ENCODE assay signal across 9 cellular contexts in the genomic region with DNA sequence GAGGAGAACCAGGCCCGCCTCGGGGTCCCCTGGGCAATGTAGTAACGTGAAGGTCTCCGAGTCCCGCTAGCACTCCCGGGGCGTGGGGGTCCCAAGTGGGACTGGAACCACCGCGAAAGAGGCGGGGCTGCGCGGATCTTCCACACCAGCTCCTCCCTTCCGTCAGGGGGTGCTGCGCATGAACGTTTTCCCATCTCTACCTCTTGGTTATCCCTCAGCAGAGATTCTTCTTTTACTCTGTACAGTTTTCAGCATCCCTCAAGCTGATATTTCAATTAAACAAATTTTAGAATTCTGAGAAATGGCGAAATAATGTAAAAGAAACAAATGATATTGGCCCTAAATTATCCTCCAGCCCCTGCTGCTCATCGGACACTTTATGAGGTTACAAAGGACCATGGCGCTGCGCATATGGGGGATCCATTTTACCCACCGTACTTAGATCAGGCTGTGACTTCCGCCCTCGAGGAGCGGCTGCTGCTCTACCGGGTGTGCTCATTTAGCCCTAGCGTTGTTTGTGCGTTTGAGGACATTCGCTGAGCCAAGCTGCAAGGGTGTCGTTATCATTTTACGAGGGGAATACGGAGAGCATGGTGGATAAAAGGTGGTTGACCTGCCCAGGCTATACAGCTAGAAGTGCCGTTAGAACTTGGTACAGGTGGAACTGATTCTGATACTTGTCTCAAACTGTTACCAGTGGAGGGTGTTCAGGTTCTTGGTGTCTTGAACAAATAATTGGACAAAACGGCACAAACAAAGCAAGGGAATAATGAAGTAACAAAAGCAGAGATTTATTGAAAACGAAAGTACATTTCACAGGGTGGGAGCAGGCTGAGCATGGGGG.
DNase-seq lines count a peak whose midpoint lies in the region; ATAC-seq, FAIRE-seq and TF ChIP-seq lines count a peak whose summit lies in the region.
"Had no signal": no experiment of that assay in that cellular context is flagged by ENCODE, and none has a peak within 500 bp of the region (broad histone marks: within the 10 kb centered on the region; RNA-seq: fewer than 3 reads in every experiment).

No MANE protein-coding gene starts in this region.

- no peaks in the 10 kb centered on the region for H3K36me3 ChIP-seq in BJ (ENCODE audit: control insufficient read depth, insufficient read depth, low read length)
- H3K36me3 ChIP-seq in liver (ENCODE audit: control insufficient read depth in 4 of 4, insufficient read depth in 3 of 4, low read depth in 1 of 4, low read length in 3 of 4), result no peaks in the 10 kb centered on the region

- POLR2A ChIA-PET in BJ (lab: Charles Lee), result interaction anchor here (0.6 kb wide), 1 partner anchor 237 kb away, joined by 3 read pairs; no protein-coding TSS in a partner anchor

- TF ChIP-seq CTCF in BJ (IDR thresholded peaks at IDR 0.05; ENCODE audit: insufficient read depth, low read depth, low read length), result peak; percentile 65
- peak; percentile 26 for TF ChIP-seq CTCF in liver (IDR thresholded peaks at IDR 0.05; ENCODE audit: low read depth, low read length, missing input control)

- H3K4me1 ChIP-seq in liver (ENCODE audit: control insufficient read depth in 4 of 4, insufficient read depth in 4 of 4, low read length in 3 of 4), result peaks cover 0 to 11% (median 0%) of the 10 kb centered on the region in 4 donors

- peak overlapping the region; percentile 68 for H3K4me3 ChIP-seq in BJ (ENCODE audit: low read depth, low read length)
- H3K4me3 ChIP-seq in liver (ENCODE audit: low read depth in 1 of 3, low read length in 3 of 3), result peak overlapping the region; percentile 71 to 96 (median 74)

- no peaks in the 10 kb centered on the region for H3K9me3 ChIP-seq in liver (ENCODE audit: control insufficient read depth in 4 of 4, low read length in 3 of 4)

- TF ChIP-seq RAD21 in liver (IDR thresholded peaks at IDR 0.05), result peak in 1 of 2 donors; percentile 38

- H3K27me3 ChIP-seq in BJ (ENCODE audit: control insufficient read depth, insufficient read depth, low read length) (peaks cover 4% of the 10 kb centered on the region), liver (ENCODE audit: control insufficient read depth in 4 of 4, insufficient read depth in 4 of 4, low read length in 3 of 4) (no peaks in the 10 kb centered on the region)

- under 1% methylated on average over 33 of the region's 33 CpGs for WGBS in liver

- peak; percentile 84 for ATAC-seq in HG03442 (IDR thresholded peaks at IDR 0.05; ENCODE audit: unreplicated experiment)

- DNase-seq in BJ (ENCODE audit: low read depth) (peak; percentile 31), GM19239 (ENCODE audit: insufficient read length, low spot score) (peak; percentile 37), NCI-H524 (lab: John Stamatoyannopoulos, UW) (peak; percentile 92 to 98), dermis microvascular lymphatic vessel endothelial cell (ENCODE audit: low read depth in 2 of 2) (peak; percentile 89 to 91)
- DNase-seq in activated CD4-positive, alpha-beta T cell treated with anti-CD3 and anti-CD28 coated beads, Interleukin-2, amount 50 U/mL, for 1 hour, result peak; percentile 74
- peak; percentile 72 for DNase-seq in stimulated activated CD4-positive, alpha-beta T cell treated with anti-CD3 and anti-CD28 coated beads, Interleukin-4, amount 100 ng/mL, for 1 hour

- peak overlapping the region; percentile 67 to 98 for H3K9ac ChIP-seq in liver (ENCODE audit: low read depth in 1 of 2, low read length in 2 of 2)

- CTCF ChIA-PET in BJ (lab: Yijun Ruan, JAX), result interaction anchor here (0.6 to 1.5 kb wide), 7 partner anchors 8 to 237 kb away, joined by 3 to 4 read pairs (median 3); no protein-coding TSS in a partner anchor

- peak; percentile 96 for FAIRE-seq in GM19239 (lab: Jason Lieb, UNC)
- FAIRE-seq: colon had no signal

- H3K27ac ChIP-seq in liver (ENCODE audit: low read depth in 1 of 2, low read length in 2 of 2), result peak overlapping the region; percentile 80 to 91

TF ChIP-seq in liver, 16 proteins besides CTCF, POLR2A, EP300 and RAD21:
- peak in 1 of 2 donors; percentile 20 for TF ChIP-seq HNF4A (conservative IDR thresholded peaks at IDR 0.05)
- peak; percentile 43 for TF ChIP-seq TAF1 (conservative IDR thresholded peaks at IDR 0.05)
- no peak for TF ChIP-seq NR2F2 (IDR thresholded peaks at IDR 0.05)
- no peak for TF ChIP-seq JUND (IDR thresholded peaks at IDR 0.05)
- TF ChIP-seq YY1 (IDR thresholded peaks at IDR 0.05), result peak; percentile 98
- TF ChIP-seq, protein P1, sequence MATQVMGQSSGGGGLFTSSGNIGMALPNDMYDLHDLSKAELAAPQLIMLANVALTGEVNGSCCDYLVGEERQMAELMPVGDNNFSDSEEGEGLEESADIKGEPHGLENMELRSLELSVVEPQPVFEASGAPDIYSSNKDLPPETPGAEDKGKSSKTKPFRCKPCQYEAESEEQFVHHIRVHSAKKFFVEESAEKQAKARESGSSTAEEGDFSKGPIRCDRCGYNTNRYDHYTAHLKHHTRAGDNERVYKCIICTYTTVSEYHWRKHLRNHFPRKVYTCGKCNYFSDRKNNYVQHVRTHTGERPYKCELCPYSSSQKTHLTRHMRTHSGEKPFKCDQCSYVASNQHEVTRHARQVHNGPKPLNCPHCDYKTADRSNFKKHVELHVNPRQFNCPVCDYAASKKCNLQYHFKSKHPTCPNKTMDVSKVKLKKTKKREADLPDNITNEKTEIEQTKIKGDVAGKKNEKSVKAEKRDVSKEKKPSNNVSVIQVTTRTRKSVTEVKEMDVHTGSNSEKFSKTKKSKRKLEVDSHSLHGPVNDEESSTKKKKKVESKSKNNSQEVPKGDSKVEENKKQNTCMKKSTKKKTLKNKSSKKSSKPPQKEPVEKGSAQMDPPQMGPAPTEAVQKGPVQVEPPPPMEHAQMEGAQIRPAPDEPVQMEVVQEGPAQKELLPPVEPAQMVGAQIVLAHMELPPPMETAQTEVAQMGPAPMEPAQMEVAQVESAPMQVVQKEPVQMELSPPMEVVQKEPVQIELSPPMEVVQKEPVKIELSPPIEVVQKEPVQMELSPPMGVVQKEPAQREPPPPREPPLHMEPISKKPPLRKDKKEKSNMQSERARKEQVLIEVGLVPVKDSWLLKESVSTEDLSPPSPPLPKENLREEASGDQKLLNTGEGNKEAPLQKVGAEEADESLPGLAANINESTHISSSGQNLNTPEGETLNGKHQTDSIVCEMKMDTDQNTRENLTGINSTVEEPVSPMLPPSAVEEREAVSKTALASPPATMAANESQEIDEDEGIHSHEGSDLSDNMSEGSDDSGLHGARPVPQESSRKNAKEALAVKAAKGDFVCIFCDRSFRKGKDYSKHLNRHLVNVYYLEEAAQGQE (IDR thresholded peaks at IDR 0.05), result peak; percentile 62
- no peak for TF ChIP-seq HNF4G (IDR thresholded peaks at IDR 0.05)
- TF ChIP-seq FOXA2 (IDR thresholded peaks at IDR 0.05), result peak; percentile 34
- TF ChIP-seq SP1 (IDR thresholded peaks at IDR 0.05), result peak; percentile 24
- TF ChIP-seq RXRA (IDR thresholded peaks at IDR 0.05), result peak in 1 of 2 donors; percentile 49
- peak; percentile 83 to 94 for TF ChIP-seq GABPA (IDR thresholded peaks at IDR 0.05 in 1 of 2, conservative IDR thresholded peaks at IDR 0.05 in 1 of 2)
- TF ChIP-seq, protein P2, sequence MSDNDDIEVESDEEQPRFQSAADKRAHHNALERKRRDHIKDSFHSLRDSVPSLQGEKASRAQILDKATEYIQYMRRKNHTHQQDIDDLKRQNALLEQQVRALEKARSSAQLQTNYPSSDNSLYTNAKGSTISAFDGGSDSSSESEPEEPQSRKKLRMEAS (IDR thresholded peaks at IDR 0.05), result peak; percentile 96
- TF ChIP-seq FOXA1 (IDR thresholded peaks at IDR 0.05), result no peak
- peak; percentile 1 to 13 for TF ChIP-seq EGR1 (IDR thresholded peaks at IDR 0.05; ENCODE audit: low read depth in 2 of 2)
TF ChIP-seq in liver: peak in this region for 10.

Comparison
In these comparisons a context has a peak if more than half of its experiments do, and no peak if none do; other contexts are left out.
1. Peak in every context shown above with its lines: DNase-seq, ATAC-seq, H3K4me3 ChIP-seq and H3K27ac ChIP-seq.
2. DNase-seq: peak in every context shown above with its lines; median percentile 95 in NCI-H524; 90 in dermis microvascular lymphatic vessel endothelial cell; 74 in activated CD4-positive, alpha-beta T cell treated with anti-CD3 and anti-CD28 coated beads, Interleukin-2, amount 50 U/mL, for 1 hour; 72 in stimulated activated CD4-positive, alpha-beta T cell treated with anti-CD3 and anti-CD28 coated beads, Interleukin-4, amount 100 ng/mL, for 1 hour; 37 in GM19239; 31 in BJ.